19 cellular contexts compared by ENCODE assay signal in genomic region chr12:53551889-53552291, GRCh38. TPM values are rescaled to one million over a fixed set of nuclear protein-coding genes. Genes with fewer than 3 reads are reported as not detected.
DNase-seq lines count a peak whose midpoint lies in the region; ATAC-seq and TF ChIP-seq lines count a peak whose summit lies in the region.
"Had no signal": no experiment of that assay in that cellular context is flagged by ENCODE, and none has a peak within 500 bp of the region (broad histone marks: within the 10 kb centered on the region; RNA-seq: fewer than 3 reads in every experiment).

No MANE protein-coding gene starts in this region.

- CTCF ChIA-PET in MCF 10A (lab: Yijun Ruan, JAX), result interaction anchor here (0.7 to 1.2 kb wide), 5 partner anchors 9 to 352 kb away, joined by 3 to 5 read pairs (median 3); no protein-coding TSS in a partner anchor

- H3K4me1 ChIP-seq in OCI-LY1 (ENCODE audit: insufficient read depth, low read length, severe bottlenecking) (no peaks in the 10 kb centered on the region), foreskin keratinocyte (no peaks in the 10 kb centered on the region)

- H2AFZ ChIP-seq in OCI-LY1 (ENCODE audit: low read length), result no peak overlapping the region
- H2AFZ ChIP-seq: PC-9 had no signal

- POLR2A ChIA-PET in MCF 10A (lab: Yijun Ruan, JAX), result interaction anchor here (1.5 kb wide), 1 partner anchor 72 kb away, joined by 4 read pairs; no protein-coding TSS in a partner anchor

- no peak overlapping the region for H3K4me3 Mint-ChIP-seq in MCF 10A (ENCODE audit: unreplicated experiment)
- H3K4me3 Mint-ChIP-seq: activated CD4-positive, alpha-beta T cell treated with anti-CD3 and anti-CD28 coated beads, Interleukin-2, amount 10 ng/mL, durations not matched to agents 7 days and 5 days; CD14-positive monocyte; natural killer cell had no signal

- H3K4me3 ChIP-seq in OCI-LY1 (ENCODE audit: low read depth, low read length, poor library complexity, severe bottlenecking), result no peak overlapping the region
- H3K4me3 ChIP-seq: lung, PC-9, stomach had no signal

- no peaks in the 10 kb centered on the region for H3F3A ChIP-seq in OCI-LY1 (ENCODE audit: insufficient read depth, low read length)

- H3K9ac ChIP-seq in OCI-LY1 (ENCODE audit: low read length), result no peak overlapping the region

- no peak for ATAC-seq in foreskin keratinocyte
- ATAC-seq: esophagus mucosa, HCT116, natural killer cell had no signal

- peak; percentile 11; the same call in 1 of the 2 replicates for TF ChIP-seq CTCF in OCI-LY1 (IDR thresholded peaks at IDR 0.05; ENCODE audit: low read length)
- TF ChIP-seq CTCF in foreskin keratinocyte (conservative IDR thresholded peaks at IDR 0.05), result no peak
- no peak for TF ChIP-seq CTCF in MCF 10A (IDR thresholded peaks at IDR 0.05; ENCODE audit: unreplicated experiment)

- peaks cover 40% of the 10 kb centered on the region for H3K36me3 Mint-ChIP-seq in MCF 10A (ENCODE audit: insufficient read depth, unreplicated experiment)

- no peaks in the 10 kb centered on the region for H3K9me3 ChIP-seq in OCI-LY1 (ENCODE audit: low read length)
- H3K9me3 ChIP-seq: stomach had no signal

- no peak overlapping the region for H3K27ac Mint-ChIP-seq in MCF 10A (ENCODE audit: low read depth, unreplicated experiment)
- H3K27ac Mint-ChIP-seq: activated CD4-positive, alpha-beta T cell treated with anti-CD3 and anti-CD28 coated beads, Interleukin-2, amount 10 ng/mL, durations not matched to agents 7 days and 5 days had no signal

- H3K79me2 ChIP-seq in OCI-LY1 (ENCODE audit: insufficient read depth, low read length), result no peaks in the 10 kb centered on the region

- no peak overlapping the region for H3K27ac ChIP-seq in OCI-LY1 (ENCODE audit: low read depth, low read length, poor library complexity, severe bottlenecking)
- H3K27ac ChIP-seq in foreskin keratinocyte, result no peak overlapping the region
- H3K27ac ChIP-seq: PC-9 had no signal

- H3K9me2 ChIP-seq in OCI-LY1 (ENCODE audit: low read depth, low read length), result no peaks in the 10 kb centered on the region

- H4K20me1 ChIP-seq in OCI-LY1 (ENCODE audit: insufficient read depth, low read length), result no peaks in the 10 kb centered on the region

- no TSS peak for BruUV-seq in MCF 10A (replicated peaks; lab: Mats Ljungman, UMichigan)

- intact Hi-C loops in MCF 10A (cut with micrococcal nuclease), result no loop called here

- no peaks in the 10 kb centered on the region for H3K9me3 Mint-ChIP-seq in MCF 10A (ENCODE audit: unreplicated experiment)
- H3K9me3 Mint-ChIP-seq: activated CD4-positive, alpha-beta T cell treated with anti-CD3 and anti-CD28 coated beads, Interleukin-2, amount 10 ng/mL, durations not matched to agents 7 days and 5 days; CD14-positive monocyte; natural killer cell had no signal

- H3K4me2 ChIP-seq in OCI-LY1 (ENCODE audit: low read length), result no peak overlapping the region
- H3K4me2 ChIP-seq: PC-9 had no signal

- H3K4me1 Mint-ChIP-seq in MCF 10A (ENCODE audit: insufficient read depth, unreplicated experiment), result peaks cover 8% of the 10 kb centered on the region
- H3K4me1 Mint-ChIP-seq: CD14-positive monocyte, natural killer cell had no signal

- DNase-seq in NCI-H2107 treated with DMSO at 0.1 percent for 48 hours (lab: John Stamatoyannopoulos, UW; ENCODE audit: unreplicated experiment) (peak; percentile 70), NCI-H2107 (lab: John Stamatoyannopoulos, UW) (no peak), fibroblast of gingiva (ENCODE audit: low read depth) (peak; percentile 11), putamen (ENCODE audit: low spot score) (peak; percentile 34), NCI-H1092 treated with DMSO at 0.1 percent for 48 hours (lab: John Stamatoyannopoulos, UW) (no peak), foreskin keratinocyte (no peak), MCF 10A (ENCODE audit: unreplicated experiment) (no peak)
- DNase-seq: activated CD4-positive, alpha-beta T cell treated with anti-CD3 and anti-CD28 coated beads, Interleukin-2, amount 10 ng/mL, durations not matched to agents 7 days and 5 days; activated CD8-positive, alpha-beta memory T cell treated with anti-CD3 and anti-CD28 coated beads, Interleukin-2, amount 50 U/mL, for 48 hours; natural killer cell; NCI-H146; NCI-H526 treated with DMSO at 0.1 percent for 48 hours; PC-9; stomach had no signal

- H3K27me3 ChIP-seq in OCI-LY1 (ENCODE audit: insufficient read depth, low read length) (no peaks in the 10 kb centered on the region), foreskin keratinocyte (no peaks in the 10 kb centered on the region)
- H3K27me3 ChIP-seq: stomach had no signal

- peaks cover 23% of the 10 kb centered on the region for H3K36me3 ChIP-seq in OCI-LY1 (ENCODE audit: insufficient read depth, low read length)

- H3K27me3 Mint-ChIP-seq in MCF 10A (ENCODE audit: insufficient read depth, unreplicated experiment), result no peaks in the 10 kb centered on the region
- H3K27me3 Mint-ChIP-seq: activated CD4-positive, alpha-beta T cell treated with anti-CD3 and anti-CD28 coated beads, Interleukin-2, amount 10 ng/mL, durations not matched to agents 7 days and 5 days had no signal

RNA-seq across cellular contexts. Expression of gene NPFF, which starts 44.6 kb away (rescaled TPM):
- total RNA-seq in foreskin keratinocyte (not detected in 2 replicates), MCF 10A (2022) (not detected in 2 replicates)
- polyA plus RNA-seq in foreskin keratinocyte, result 0.18 TPM in 1 of 2 replicates, not detected in the other
- total RNA-seq: activated CD4-positive, alpha-beta T cell treated with anti-CD3 and anti-CD28 coated beads, Interleukin-2, amount 10 ng/mL, durations not matched to agents 7 days and 5 days; esophagus mucosa; lung; natural killer cell; PC-9; stomach had no signal
- polyA plus RNA-seq: CD14-positive monocyte, stomach had no signal

RNA-seq across cellular contexts. Expression of gene TARBP2, which starts 50.8 kb away (rescaled TPM):
- total RNA-seq in foreskin keratinocyte (46.4 and 48.0 TPM in 2 replicates), MCF 10A (2022) (26.4 and 27.8 TPM in 2 replicates)
- polyA plus RNA-seq in foreskin keratinocyte, result 46.7 and 49.6 TPM in 2 replicates

RNA-seq across cellular contexts. Expression of gene MAP3K12, which starts 52.6 kb away (rescaled TPM):
- total RNA-seq in foreskin keratinocyte (11.3 and 13.3 TPM in 2 replicates), MCF 10A (2022) (4.6 and 5.9 TPM in 2 replicates)
- polyA plus RNA-seq in foreskin keratinocyte, result 10.0 and 10.4 TPM in 2 replicates

Comparison
In these comparisons a context has a peak if more than half of its experiments do, and no peak if none do; other contexts are left out.
1. DNase-seq: peak in NCI-H2107 treated with DMSO at 0.1 percent for 48 hours (single experiment), fibroblast of gingiva (single experiment) and putamen (single experiment); none in NCI-H2107 (single experiment), NCI-H1092 treated with DMSO at 0.1 percent for 48 hours (single experiment), foreskin keratinocyte (0 of 2) and MCF 10A (single experiment).